19 cellular contexts compared by ENCODE assay signal in the genomic region with DNA sequence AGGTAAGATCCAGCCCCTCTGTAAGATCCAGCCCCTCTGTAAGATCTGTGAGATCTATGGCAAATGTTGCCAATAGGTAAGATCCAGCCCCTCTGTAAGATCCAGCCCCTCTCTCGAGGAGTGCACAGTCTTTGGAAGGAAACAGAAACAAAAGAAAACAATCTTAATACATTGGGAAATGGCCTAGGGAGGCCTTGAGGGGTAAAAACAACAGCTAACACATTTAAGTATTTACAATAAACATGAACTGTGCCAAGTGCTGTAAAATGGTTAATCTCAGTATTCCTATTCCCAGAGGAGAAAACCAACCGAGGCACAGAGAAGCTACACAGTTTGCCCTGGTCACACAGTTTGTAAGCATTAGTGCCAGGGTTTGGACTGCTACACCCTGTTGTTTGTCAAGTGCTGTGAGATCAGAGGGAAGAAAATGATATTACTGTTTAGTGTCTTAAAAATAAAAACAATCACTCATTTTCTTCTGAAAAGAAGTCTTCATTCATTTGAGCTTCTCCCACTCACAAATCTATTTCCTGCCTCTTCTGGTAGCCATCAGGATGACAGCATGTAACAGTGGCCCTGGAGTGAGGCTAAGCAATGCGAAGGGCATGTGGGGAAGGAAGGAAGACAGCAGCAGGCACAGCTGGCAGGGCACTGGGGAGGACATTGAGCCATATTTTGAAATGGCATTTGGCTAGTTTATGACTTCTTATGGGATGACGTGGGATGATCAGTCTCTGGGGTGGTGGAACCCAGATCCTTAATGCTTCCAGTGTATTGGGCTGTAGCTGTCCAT.
DNase-seq lines count a peak whose midpoint lies in the region; FAIRE-seq and TF ChIP-seq lines count a peak whose summit lies in the region.
"Had no signal": no experiment of that assay in that cellular context is flagged by ENCODE, and none has a peak within 500 bp of the region (broad histone marks: within the 10 kb centered on the region; RNA-seq: fewer than 3 reads in every experiment).

No MANE protein-coding gene starts in this region.

- H3K4me1 ChIP-seq in osteoblast (ENCODE audit: insufficient read depth, low read length): peaks cover 3% of the 10 kb centered on the region
- H3K4me1 ChIP-seq: uterus had no signal

- H3K9me3 ChIP-seq in MG63 (no peaks in the 10 kb centered on the region), osteoblast (ENCODE audit: low read depth, low read length) (no peaks in the 10 kb centered on the region)
- H3K9me3 ChIP-seq: suprapubic skin, uterus had no signal

- H3K36me3 ChIP-seq in MG63 (no peaks in the 10 kb centered on the region), osteoblast (ENCODE audit: insufficient read depth, low read length) (no peaks in the 10 kb centered on the region)
- H3K36me3 ChIP-seq: suprapubic skin, uterus had no signal

- no peak overlapping the region for H3K4me3 ChIP-seq in MG63
- no peak overlapping the region for H3K4me3 ChIP-seq in osteoblast (ENCODE audit: insufficient read depth, low read length)
- H3K4me3 ChIP-seq: suprapubic skin, uterus had no signal

- no peak overlapping the region for H3K4me2 ChIP-seq in osteoblast (ENCODE audit: insufficient read depth, low read length)

- DNase-seq in AG08395 (ENCODE audit: low spot score) (peak; percentile 8), MG63 (peak; percentile 9), osteoblast (ENCODE audit: insufficient read length, low spot score, missing footprints) (no peak), DMS 273 treated with DMSO at 0.1 percent for 48 hours (lab: John Stamatoyannopoulos, UW) (no peak), hypothalamus (lab: John Stamatoyannopoulos, UW) (no peak), SK-N-DZ (ENCODE audit: low spot score) (no peak)
- no peak for DNase-seq in activated CD4-positive, CD25-positive, alpha-beta regulatory T cell (lab: John Stamatoyannopoulos, UW)
- DNase-seq: activated CD4-positive, alpha-beta T cell treated with anti-CD3 and anti-CD28 coated beads, Interleukin-2, amount 10 ng/mL, durations not matched to agents 24 days and 14 days; activated gamma-delta T cell; amygdala; CD8-positive, alpha-beta memory T cell; DND-41; natural killer cell; NCI-H1417 treated with DMSO at 0.1 percent for 48 hours; stimulated activated CD4-positive, alpha-beta T cell treated with anti-CD3 and anti-CD28 coated beads, Interleukin-15, amount 100 ng/mL, for 24 hours; uterus had no signal

- no peaks in the 10 kb centered on the region for H4K20me1 ChIP-seq in osteoblast (ENCODE audit: insufficient read depth, low read length)

- no peak overlapping the region for H3K27ac ChIP-seq in osteoblast (ENCODE audit: low read depth, low read length)
- H3K27ac ChIP-seq: suprapubic skin, uterus had no signal

- H3K79me2 ChIP-seq in osteoblast (ENCODE audit: insufficient read depth, low read length): no peaks in the 10 kb centered on the region

- FAIRE-seq in endometrium (lab: Jason Lieb, UNC): peak; percentile 21
- FAIRE-seq: keratinocyte had no signal

- peak overlapping the region; percentile 71 for H2AFZ ChIP-seq in osteoblast (ENCODE audit: low read length)

- TF ChIP-seq CTCF in osteoblast (IDR thresholded peaks at IDR 0.05; ENCODE audit: extremely low read depth, low read depth, low read length): no peak

- H3K27me3 ChIP-seq in MG63 (no peaks in the 10 kb centered on the region), osteoblast (ENCODE audit: insufficient read depth, low read length) (no peaks in the 10 kb centered on the region)
- H3K27me3 ChIP-seq: suprapubic skin, uterus had no signal

Comparison
In these comparisons a context has a peak if more than half of its experiments do, and no peak if none do; other contexts are left out.
1. DNase-seq: peak in AG08395 (single experiment) and MG63 (single experiment); none in osteoblast (single experiment), DMS 273 treated with DMSO at 0.1 percent for 48 hours (single experiment), hypothalamus (0 of 51), SK-N-DZ (single experiment) and activated CD4-positive, CD25-positive, alpha-beta regulatory T cell (0 of 4).